In the genomic region with DNA sequence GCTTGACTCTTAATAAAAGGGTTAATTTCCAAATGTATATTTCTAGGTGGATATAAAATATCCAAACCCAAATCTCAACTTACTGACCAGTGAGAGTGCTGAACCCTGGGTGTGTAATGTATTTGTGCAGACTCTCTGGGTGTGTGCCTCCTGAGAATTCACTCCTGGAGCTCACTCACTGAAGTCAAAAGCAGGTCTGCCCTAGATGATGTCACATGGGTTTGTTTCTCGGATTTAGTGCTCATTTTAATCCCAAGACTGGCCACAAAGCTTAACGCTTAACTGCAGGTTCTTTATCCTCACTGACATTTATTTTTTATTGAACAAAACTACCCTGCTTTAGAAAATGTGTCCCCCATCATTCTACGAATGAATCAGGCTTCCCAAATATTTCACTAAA, we compare ENCODE assay signal across 19 cellular contexts.
DNase-seq lines count a peak whose midpoint lies in the region; ATAC-seq and TF ChIP-seq lines count a peak whose summit lies in the region.
"Had no signal": no experiment of that assay in that cellular context is flagged by ENCODE, and none has a peak within 500 bp of the region (broad histone marks: within the 10 kb centered on the region; RNA-seq: fewer than 3 reads in every experiment).

No MANE protein-coding gene starts in this region.

- no peaks in the 10 kb centered on the region for H3K4me1 Mint-ChIP-seq in activated T-cell treated with anti-CD3 and anti-CD28 coated beads, Interleukin-2, amount 50 U/mL, for 72 hours (ENCODE audit: low read depth)
- H3K4me1 Mint-ChIP-seq: IgD-negative memory B cell had no signal

- peak; percentile 7 for DNase-seq in NOMO-1 treated with DMSO at 0.1 percent for 48 hours (lab: John Stamatoyannopoulos, UW; ENCODE audit: unreplicated experiment)
- DNase-seq in NOMO-1 treated with dmso at 0.1 percent for 144 hours (lab: John Stamatoyannopoulos, UW; ENCODE audit: unreplicated experiment): no peak
- peak; percentile 70 for DNase-seq in NCI-H82 (lab: John Stamatoyannopoulos, UW)
- DNase-seq in dorsolateral prefrontal cortex: no peak
- DNase-seq in NCI-H1105 (lab: John Stamatoyannopoulos, UW): no peak
- DNase-seq in activated T-cell treated with anti-CD3 and anti-CD28 coated beads, Interleukin-2, amount 50 U/mL, for 72 hours: no peak
- DNase-seq in C1 segment of cervical spinal cord (lab: John Stamatoyannopoulos, UW): no peak
- DNase-seq: BE2C; CD4-positive, alpha-beta memory T cell; DMS79; Karpas-422; MG63; NCI-H187 treated with DMSO at 0.1 percent for 48 hours; NCI-H345; PC-9; T-helper 1 cell had no signal

- no peaks in the 10 kb centered on the region for H3K27me3 ChIP-seq in dorsolateral prefrontal cortex
- H3K27me3 ChIP-seq: BE2C had no signal

- peak overlapping the region in 36 of 59 donors; percentile 7 to 76 (median 52) for H3K27ac ChIP-seq in dorsolateral prefrontal cortex
- H3K27ac ChIP-seq: PC-9 had no signal

- H3K9me3 Mint-ChIP-seq in activated T-cell treated with anti-CD3 and anti-CD28 coated beads, Interleukin-2, amount 50 U/mL, for 72 hours: no peaks in the 10 kb centered on the region
- H3K9me3 Mint-ChIP-seq: CD4-positive, alpha-beta memory T cell had no signal

- no peak overlapping the region for H3K4me3 ChIP-seq in dorsolateral prefrontal cortex
- H3K4me3 ChIP-seq: MG63, PC-9 had no signal

- H3K27me3 Mint-ChIP-seq in activated T-cell treated with anti-CD3 and anti-CD28 coated beads, Interleukin-2, amount 50 U/mL, for 72 hours (ENCODE audit: low read depth): no peaks in the 10 kb centered on the region
- H3K27me3 Mint-ChIP-seq: CD4-positive, alpha-beta memory T cell had no signal

- ATAC-seq in GM18517 (IDR thresholded peaks at IDR 0.05; ENCODE audit: unreplicated experiment): no peak
- no peak for ATAC-seq in activated T-cell treated with anti-CD3 and anti-CD28 coated beads, Interleukin-2, amount 50 U/mL, for 72 hours (replicated peaks in 1 of 2)
- ATAC-seq: HCT116 had no signal

- no peak overlapping the region for H3K27ac Mint-ChIP-seq in activated T-cell treated with anti-CD3 and anti-CD28 coated beads, Interleukin-2, amount 50 U/mL, for 72 hours
- H3K27ac Mint-ChIP-seq: CD4-positive, alpha-beta memory T cell; IgD-negative memory B cell had no signal

- H3K4me3 Mint-ChIP-seq in activated T-cell treated with anti-CD3 and anti-CD28 coated beads, Interleukin-2, amount 50 U/mL, for 72 hours: no peak overlapping the region
- H3K4me3 Mint-ChIP-seq: CD4-positive, alpha-beta memory T cell; IgD-negative memory B cell had no signal

- intact Hi-C loops in dorsolateral prefrontal cortex (cut with DNase I): no loop called here

- H3K36me3 Mint-ChIP-seq in activated T-cell treated with anti-CD3 and anti-CD28 coated beads, Interleukin-2, amount 50 U/mL, for 72 hours (ENCODE audit: insufficient read depth in 2 of 2): no peaks in the 10 kb centered on the region
- H3K36me3 Mint-ChIP-seq: IgD-negative memory B cell had no signal

- no peak for TF ChIP-seq CTCF in dorsolateral prefrontal cortex (IDR thresholded peaks at IDR 0.05 in 54 of 56, conservative IDR thresholded peaks at IDR 0.05 in 2 of 56; ENCODE audit: low read depth in 1 of 56, partially characterized antibody in 56 of 56)

Comparison
In these comparisons a context has a peak if more than half of its experiments do, and no peak if none do; other contexts are left out.
1. DNase-seq: peak in NOMO-1 treated with DMSO at 0.1 percent for 48 hours (single experiment) and NCI-H82 (single experiment); none in NOMO-1 treated with dmso at 0.1 percent for 144 hours (single experiment), dorsolateral prefrontal cortex (0 of 10), NCI-H1105 (single experiment), activated T-cell treated with anti-CD3 and anti-CD28 coated beads, Interleukin-2, amount 50 U/mL, for 72 hours (0 of 2) and C1 segment of cervical spinal cord (0 of 14).